Comparison of ENCODE assay signal across 11 cellular contexts in genomic region chr2:188979730-188980123, GRCh38. TPM values are rescaled to one million over a fixed set of nuclear protein-coding genes. Genes with fewer than 3 reads are reported as not detected.
DNase-seq lines count a peak whose midpoint lies in the region; ATAC-seq and TF ChIP-seq lines count a peak whose summit lies in the region.
"Had no signal": no experiment of that assay in that cellular context is flagged by ENCODE, and none has a peak within 500 bp of the region (broad histone marks: within the 10 kb centered on the region; RNA-seq: fewer than 3 reads in every experiment).

No MANE protein-coding gene starts in this region.

- no peaks in the 10 kb centered on the region for H3K9me3 ChIP-seq in left ventricle myocardium inferior (replicated peaks)
- H3K9me3 ChIP-seq in esophagus muscularis mucosa = no peaks in the 10 kb centered on the region
- no peaks in the 10 kb centered on the region for H3K9me3 ChIP-seq in osteoblast (ENCODE audit: low read depth, low read length)
- H3K9me3 ChIP-seq in vagina = no peaks in the 10 kb centered on the region

- no peak for DNase-seq in left ventricle myocardium inferior
- DNase-seq in Right ventricle myocardium superior = no peak
- DNase-seq in esophagus muscularis mucosa (ENCODE audit: extremely low spot score) = no peak
- no peak for DNase-seq in osteoblast (ENCODE audit: insufficient read length, low spot score, missing footprints)
- DNase-seq in vagina (ENCODE audit: extremely low spot score in 2 of 2) = no peak
- no peak for DNase-seq in DMS53 treated with DMSO at 0.1 percent for 48 hours (lab: John Stamatoyannopoulos, UW; ENCODE audit: unreplicated experiment)
- no peak for DNase-seq in COR-L47 (lab: John Stamatoyannopoulos, UW)
- DNase-seq: amygdala; naive thymus-derived CD8-positive, alpha-beta T cell; NCI-H2227 treated with DMSO at 0.1 percent for 48 hours had no signal

- peaks cover 8% of the 10 kb centered on the region for H3K4me1 ChIP-seq in left ventricle myocardium inferior
- H3K4me1 ChIP-seq in esophagus muscularis mucosa = peaks cover 0 to 68% (median 51%) of the 10 kb centered on the region in 4 donors
- H3K4me1 ChIP-seq in osteoblast (ENCODE audit: insufficient read depth, low read length) = peaks cover 72% of the 10 kb centered on the region
- peaks cover 10% of the 10 kb centered on the region for H3K4me1 ChIP-seq in vagina

- H2AFZ ChIP-seq in osteoblast (ENCODE audit: low read length) = no peak overlapping the region

- H3K27ac ChIP-seq in left ventricle myocardium inferior (replicated peaks) = peak overlapping the region; percentile 82
- H3K27ac ChIP-seq in esophagus muscularis mucosa (replicated peaks in 1 of 4) = peak overlapping the region; percentile 79 to 84 (median 82)
- peak overlapping the region; percentile 93 for H3K27ac ChIP-seq in osteoblast (ENCODE audit: low read depth, low read length)
- H3K27ac ChIP-seq in vagina = peak overlapping the region; percentile 91

- WGBS in esophagus muscularis mucosa = 16% methylated on average over 2 of the region's 2 CpGs

- ATAC-seq in Right ventricle myocardium superior (ENCODE audit: poor library complexity) (no peak), GM21360 (IDR thresholded peaks at IDR 0.05; ENCODE audit: unreplicated experiment) (no peak)
- ATAC-seq: naive thymus-derived CD8-positive, alpha-beta T cell had no signal

- peaks cover 80% of the 10 kb centered on the region for H3K79me2 ChIP-seq in osteoblast (ENCODE audit: insufficient read depth, low read length)

- H3K36me3 ChIP-seq in left ventricle myocardium inferior (no peaks in the 10 kb centered on the region), esophagus muscularis mucosa (no peaks in the 10 kb centered on the region), osteoblast (ENCODE audit: insufficient read depth, low read length) (peaks cover 9% of the 10 kb centered on the region), vagina (no peaks in the 10 kb centered on the region)

- H3K4me2 ChIP-seq in osteoblast (ENCODE audit: insufficient read depth, low read length) = peak overlapping the region; percentile 94

- H3K27me3 ChIP-seq in left ventricle myocardium inferior (ENCODE audit: low read depth) (no peaks in the 10 kb centered on the region), esophagus muscularis mucosa (no peaks in the 10 kb centered on the region), osteoblast (ENCODE audit: insufficient read depth, low read length) (no peaks in the 10 kb centered on the region), vagina (no peaks in the 10 kb centered on the region)

- H3K4me3 ChIP-seq in left ventricle myocardium inferior = peak overlapping the region; percentile 64
- peak overlapping the region; percentile 50 to 63 (median 60) for H3K4me3 ChIP-seq in esophagus muscularis mucosa
- H3K4me3 ChIP-seq in osteoblast (ENCODE audit: insufficient read depth, low read length) = peak overlapping the region; percentile 78
- peak overlapping the region; percentile 20 to 55 for H3K4me3 ChIP-seq in vagina

- intact Hi-C loops in left ventricle myocardium inferior (cut with micrococcal nuclease) (loop anchor here (5.0 to 10.0 kb wide), 2 partner anchors 192 to 455 kb away; no protein-coding TSS in a partner anchor), Right ventricle myocardium superior (cut with DNase I) (loop anchor here (5.0 to 10.0 kb wide), 2 partner anchors 192 to 455 kb away; no protein-coding TSS in a partner anchor), esophagus muscularis mucosa (cut with DNase I) (loop anchor here (5.0 to 10.0 kb wide), 4 partner anchors 85 to 685 kb away; partner anchors contain the start of gene GULP1), vagina (cut with DNase I) (loop anchor here (5.0 kb wide), 1 partner anchor 192 kb away; no protein-coding TSS in a partner anchor)

- H4K20me1 ChIP-seq in osteoblast (ENCODE audit: insufficient read depth, low read length) = no peaks in the 10 kb centered on the region

- TF ChIP-seq CTCF in left ventricle myocardium inferior (IDR thresholded peaks at IDR 0.05; ENCODE audit: borderline replicate concordance) = no peak
- TF ChIP-seq CTCF in esophagus muscularis mucosa (IDR thresholded peaks at IDR 0.05) = no peak
- no peak for TF ChIP-seq CTCF in osteoblast (IDR thresholded peaks at IDR 0.05; ENCODE audit: extremely low read depth, low read depth, low read length)
- peak in 1 of 3 experiments; percentile 7 for TF ChIP-seq CTCF in vagina (IDR thresholded peaks at IDR 0.05)

- TF ChIP-seq POLR2A in esophagus muscularis mucosa (IDR thresholded peaks at IDR 0.05; ENCODE audit: low read depth) (no peak), vagina (IDR thresholded peaks at IDR 0.05) (no peak)

- no peak for TF ChIP-seq EP300 in esophagus muscularis mucosa (IDR thresholded peaks at IDR 0.05)

RNA-seq across cellular contexts. Expression of gene COL3A1, which starts 5.6 kb away (rescaled TPM):
- 98.5 TPM for total RNA-seq in left ventricle myocardium inferior
- total RNA-seq in Right ventricle myocardium superior = 47.0 TPM
- total RNA-seq in esophagus muscularis mucosa = 100 to 1,000 TPM; 182 to 480 (median 236) TPM
- total RNA-seq in osteoblast = 3,160 and 5,672 TPM in 2 replicates
- 123 TPM for total RNA-seq in vagina
- total RNA-seq: naive thymus-derived CD8-positive, alpha-beta T cell had no signal
